Comparison of ENCODE assay signal across 1 cellular context in genomic region chrX:130109429-130110378, GRCh38.
TF ChIP-seq lines count a peak whose summit lies in the region.

No MANE protein-coding gene starts in this region.

TF ChIP-seq in GM12878, 131 proteins besides CTCF, POLR2A, EP300 and RAD21:
- TF ChIP-seq SIN3A (IDR thresholded peaks at IDR 0.05; ENCODE audit: low read depth, low read length) (no peak), DPF2 (IDR thresholded peaks at IDR 0.05) (0 out of 2 replicates have a peak, but pooled peaks have one; percentile 12), KDM1A (IDR thresholded peaks at IDR 0.05; ENCODE audit: borderline replicate concordance) (no peak), ESRRA (IDR thresholded peaks at IDR 0.05; ENCODE audit: low read length) (no peak), ATF7 (IDR thresholded peaks at IDR 0.05; ENCODE audit: low read depth) (0 out of 2 replicates have a peak, but pooled peaks have one; percentile 13), IKZF1 (conservative IDR thresholded peaks at IDR 0.05) (0 out of 2 replicates have a peak, but pooled peaks have one; percentile 31), NRF1 (conservative IDR thresholded peaks at IDR 0.05; ENCODE audit: low read depth, low read length) (no peak)
